2 cellular contexts compared by ENCODE assay signal in genomic region chr16:67506468-67506867, GRCh38.
TF ChIP-seq lines count a peak whose summit lies in the region.

No MANE protein-coding gene starts in this region.

TF ChIP-seq in GM23338, 12 proteins besides CTCF, POLR2A, EP300 and RAD21:
- TF ChIP-seq CREB1 (CRISPR knock-in tag; IDR thresholded peaks at IDR 0.05; ENCODE audit: low read depth) = no peak
- no peak for TF ChIP-seq JUNB (IDR thresholded peaks at IDR 0.05; ENCODE audit: unreplicated experiment)
- TF ChIP-seq, protein P1, sequence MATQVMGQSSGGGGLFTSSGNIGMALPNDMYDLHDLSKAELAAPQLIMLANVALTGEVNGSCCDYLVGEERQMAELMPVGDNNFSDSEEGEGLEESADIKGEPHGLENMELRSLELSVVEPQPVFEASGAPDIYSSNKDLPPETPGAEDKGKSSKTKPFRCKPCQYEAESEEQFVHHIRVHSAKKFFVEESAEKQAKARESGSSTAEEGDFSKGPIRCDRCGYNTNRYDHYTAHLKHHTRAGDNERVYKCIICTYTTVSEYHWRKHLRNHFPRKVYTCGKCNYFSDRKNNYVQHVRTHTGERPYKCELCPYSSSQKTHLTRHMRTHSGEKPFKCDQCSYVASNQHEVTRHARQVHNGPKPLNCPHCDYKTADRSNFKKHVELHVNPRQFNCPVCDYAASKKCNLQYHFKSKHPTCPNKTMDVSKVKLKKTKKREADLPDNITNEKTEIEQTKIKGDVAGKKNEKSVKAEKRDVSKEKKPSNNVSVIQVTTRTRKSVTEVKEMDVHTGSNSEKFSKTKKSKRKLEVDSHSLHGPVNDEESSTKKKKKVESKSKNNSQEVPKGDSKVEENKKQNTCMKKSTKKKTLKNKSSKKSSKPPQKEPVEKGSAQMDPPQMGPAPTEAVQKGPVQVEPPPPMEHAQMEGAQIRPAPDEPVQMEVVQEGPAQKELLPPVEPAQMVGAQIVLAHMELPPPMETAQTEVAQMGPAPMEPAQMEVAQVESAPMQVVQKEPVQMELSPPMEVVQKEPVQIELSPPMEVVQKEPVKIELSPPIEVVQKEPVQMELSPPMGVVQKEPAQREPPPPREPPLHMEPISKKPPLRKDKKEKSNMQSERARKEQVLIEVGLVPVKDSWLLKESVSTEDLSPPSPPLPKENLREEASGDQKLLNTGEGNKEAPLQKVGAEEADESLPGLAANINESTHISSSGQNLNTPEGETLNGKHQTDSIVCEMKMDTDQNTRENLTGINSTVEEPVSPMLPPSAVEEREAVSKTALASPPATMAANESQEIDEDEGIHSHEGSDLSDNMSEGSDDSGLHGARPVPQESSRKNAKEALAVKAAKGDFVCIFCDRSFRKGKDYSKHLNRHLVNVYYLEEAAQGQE (IDR thresholded peaks at IDR 0.05; ENCODE audit: unreplicated experiment) = no peak
- TF ChIP-seq POLR2AphosphoS5 (IDR thresholded peaks at IDR 0.05; ENCODE audit: low read depth) = no peak
- TF ChIP-seq NANOG (IDR thresholded peaks at IDR 0.05; ENCODE audit: borderline replicate concordance) = no peak
- TF ChIP-seq, protein P2, sequence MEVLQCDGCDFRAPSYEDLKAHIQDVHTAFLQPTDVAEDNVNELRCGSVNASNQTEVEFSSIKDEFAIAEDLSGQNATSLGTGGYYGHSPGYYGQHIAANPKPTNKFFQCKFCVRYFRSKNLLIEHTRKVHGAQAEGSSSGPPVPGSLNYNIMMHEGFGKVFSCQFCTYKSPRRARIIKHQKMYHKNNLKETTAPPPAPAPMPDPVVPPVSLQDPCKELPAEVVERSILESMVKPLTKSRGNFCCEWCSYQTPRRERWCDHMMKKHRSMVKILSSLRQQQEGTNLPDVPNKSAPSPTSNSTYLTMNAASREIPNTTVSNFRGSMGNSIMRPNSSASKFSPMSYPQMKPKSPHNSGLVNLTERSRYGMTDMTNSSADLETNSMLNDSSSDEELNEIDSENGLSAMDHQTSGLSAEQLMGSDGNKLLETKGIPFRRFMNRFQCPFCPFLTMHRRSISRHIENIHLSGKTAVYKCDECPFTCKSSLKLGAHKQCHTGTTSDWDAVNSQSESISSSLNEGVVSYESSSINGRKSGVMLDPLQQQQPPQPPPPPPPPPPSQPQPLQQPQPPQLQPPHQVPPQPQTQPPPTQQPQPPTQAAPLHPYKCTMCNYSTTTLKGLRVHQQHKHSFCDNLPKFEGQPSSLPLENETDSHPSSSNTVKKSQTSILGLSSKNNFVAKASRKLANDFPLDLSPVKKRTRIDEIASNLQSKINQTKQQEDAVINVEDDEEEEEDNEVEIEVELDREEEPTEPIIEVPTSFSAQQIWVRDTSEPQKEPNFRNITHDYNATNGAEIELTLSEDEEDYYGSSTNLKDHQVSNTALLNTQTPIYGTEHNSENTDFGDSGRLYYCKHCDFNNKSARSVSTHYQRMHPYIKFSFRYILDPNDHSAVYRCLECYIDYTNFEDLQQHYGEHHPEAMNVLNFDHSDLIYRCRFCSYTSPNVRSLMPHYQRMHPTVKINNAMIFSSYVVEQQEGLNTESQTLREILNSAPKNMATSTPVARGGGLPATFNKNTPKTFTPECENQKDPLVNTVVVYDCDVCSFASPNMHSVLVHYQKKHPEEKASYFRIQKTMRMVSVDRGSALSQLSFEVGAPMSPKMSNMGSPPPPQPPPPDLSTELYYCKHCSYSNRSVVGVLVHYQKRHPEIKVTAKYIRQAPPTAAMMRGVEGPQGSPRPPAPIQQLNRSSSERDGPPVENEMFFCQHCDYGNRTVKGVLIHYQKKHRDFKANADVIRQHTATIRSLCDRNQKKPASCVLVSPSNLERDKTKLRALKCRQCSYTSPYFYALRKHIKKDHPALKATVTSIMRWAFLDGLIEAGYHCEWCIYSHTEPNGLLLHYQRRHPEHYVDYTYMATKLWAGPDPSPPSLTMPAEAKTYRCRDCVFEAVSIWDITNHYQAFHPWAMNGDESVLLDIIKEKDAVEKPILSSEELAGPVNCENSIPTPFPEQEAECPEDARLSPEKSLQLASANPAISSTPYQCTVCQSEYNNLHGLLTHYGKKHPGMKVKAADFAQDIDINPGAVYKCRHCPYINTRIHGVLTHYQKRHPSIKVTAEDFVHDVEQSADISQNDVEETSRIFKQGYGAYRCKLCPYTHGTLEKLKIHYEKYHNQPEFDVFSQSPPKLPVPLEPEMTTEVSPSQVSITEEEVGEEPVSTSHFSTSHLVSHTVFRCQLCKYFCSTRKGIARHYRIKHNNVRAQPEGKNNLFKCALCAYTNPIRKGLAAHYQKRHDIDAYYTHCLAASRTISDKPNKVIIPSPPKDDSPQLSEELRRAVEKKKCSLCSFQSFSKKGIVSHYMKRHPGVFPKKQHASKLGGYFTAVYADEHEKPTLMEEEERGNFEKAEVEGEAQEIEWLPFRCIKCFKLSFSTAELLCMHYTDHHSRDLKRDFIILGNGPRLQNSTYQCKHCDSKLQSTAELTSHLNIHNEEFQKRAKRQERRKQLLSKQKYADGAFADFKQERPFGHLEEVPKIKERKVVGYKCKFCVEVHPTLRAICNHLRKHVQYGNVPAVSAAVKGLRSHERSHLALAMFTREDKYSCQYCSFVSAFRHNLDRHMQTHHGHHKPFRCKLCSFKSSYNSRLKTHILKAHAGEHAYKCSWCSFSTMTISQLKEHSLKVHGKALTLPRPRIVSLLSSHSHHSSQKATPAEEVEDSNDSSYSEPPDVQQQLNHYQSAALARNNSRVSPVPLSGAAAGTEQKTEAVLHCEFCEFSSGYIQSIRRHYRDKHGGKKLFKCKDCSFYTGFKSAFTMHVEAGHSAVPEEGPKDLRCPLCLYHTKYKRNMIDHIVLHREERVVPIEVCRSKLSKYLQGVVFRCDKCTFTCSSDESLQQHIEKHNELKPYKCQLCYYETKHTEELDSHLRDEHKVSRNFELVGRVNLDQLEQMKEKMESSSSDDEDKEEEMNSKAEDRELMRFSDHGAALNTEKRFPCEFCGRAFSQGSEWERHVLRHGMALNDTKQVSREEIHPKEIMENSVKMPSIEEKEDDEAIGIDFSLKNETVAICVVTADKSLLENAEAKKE (CRISPR knock-in tag; IDR thresholded peaks at IDR 0.05) = no peak
- TF ChIP-seq EZH2phosphoT487 (IDR thresholded peaks at IDR 0.05; ENCODE audit: unreplicated experiment) = no peak

TF ChIP-seq in GM12878, 131 proteins besides CTCF, POLR2A, EP300 and RAD21:
- TF ChIP-seq FOXK2 (IDR thresholded peaks at IDR 0.05) (no peak), TCF3 (IDR thresholded peaks at IDR 0.05; ENCODE audit: borderline replicate concordance, insufficient read depth, low read depth, low read length) (no peak), ZSCAN29 (IDR thresholded peaks at IDR 0.05) (no peak), RCOR1 (conservative IDR thresholded peaks at IDR 0.05; ENCODE audit: low read depth, low read length) (no peak), MYB (IDR thresholded peaks at IDR 0.05; ENCODE audit: borderline replicate concordance, low read depth, low read length) (no peak), BCL11A (IDR thresholded peaks at IDR 0.05; ENCODE audit: low read depth, low read length) (no peak), NR2F1 (conservative IDR thresholded peaks at IDR 0.05) (no peak), SRF (IDR thresholded peaks at IDR 0.05; ENCODE audit: low read depth in 2 of 2, low read length in 2 of 2) (no peak)
